1 cellular context compared by ENCODE assay signal in the genomic region with DNA sequence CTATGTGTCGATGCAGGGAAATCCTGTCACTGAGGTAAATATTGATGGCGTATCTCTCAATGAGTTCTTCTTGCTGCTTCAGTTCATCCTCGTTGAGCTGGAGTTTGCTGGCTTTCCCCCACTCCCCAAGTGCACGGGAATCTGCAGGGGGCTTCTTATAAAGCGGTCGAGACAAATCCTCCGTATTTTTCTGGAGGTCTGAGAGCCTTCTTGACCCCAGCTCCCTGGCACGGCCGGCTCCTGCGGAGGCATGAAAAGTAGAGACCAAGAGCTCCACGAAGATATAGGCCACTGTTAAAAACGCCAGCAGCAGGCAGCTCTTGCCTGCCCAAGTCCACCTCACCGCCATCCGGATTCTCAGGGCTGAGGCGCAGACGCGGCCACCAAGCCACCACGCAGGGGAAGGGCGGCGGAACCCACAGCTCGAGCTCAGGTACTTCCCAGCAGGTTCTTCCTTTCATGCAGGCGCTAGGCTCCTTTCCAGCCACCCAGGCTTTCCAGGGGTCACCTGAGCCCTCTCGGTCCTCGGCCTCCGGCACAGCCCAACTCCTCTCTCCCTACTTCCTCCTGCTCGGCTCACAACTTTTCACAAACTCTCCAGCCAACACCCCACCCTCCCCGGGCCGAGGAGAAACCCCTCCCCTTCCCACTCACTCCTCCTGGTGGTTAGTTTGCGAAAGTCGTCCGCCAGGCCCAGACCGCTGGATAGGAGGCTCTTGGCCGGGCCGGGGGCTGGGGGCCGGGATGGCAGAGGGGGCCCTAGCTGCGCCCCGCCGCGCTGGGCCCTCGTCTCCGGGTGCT.
TF ChIP-seq lines count a peak whose summit lies in the region.

A gene (minus strand): TSS at position 596 of the 801 bp plus-strand sequence. CDS start 247 bp downstream, at position 349.

TF ChIP-seq in HepG2, 621 proteins besides CTCF, POLR2A, EP300 and RAD21 (continued from another document):
- TF ChIP-seq ELF3 (CRISPR knock-in tag; IDR thresholded peaks at IDR 0.05) (peak; percentile 76), MIXL1 (CRISPR knock-in tag; IDR thresholded peaks at IDR 0.05) (peak; percentile 42; the same call in 1 of the 2 replicates), ELF1 (CRISPR knock-in tag; IDR thresholded peaks at IDR 0.05) (peak; percentile 49; the same call in 1 of the 2 replicates), TBX3 (IDR thresholded peaks at IDR 0.05; ENCODE audit: borderline replicate concordance) (peak; percentile 16; the same call in 1 of the 2 replicates), ZNF614 (CRISPR knock-in tag; IDR thresholded peaks at IDR 0.05; ENCODE audit: borderline replicate concordance) (peak; percentile 49; the same call in 1 of the 2 replicates), ZNF383 (CRISPR knock-in tag; IDR thresholded peaks at IDR 0.05; ENCODE audit: borderline replicate concordance) (0 out of 2 replicates have a peak, but pooled peaks have one; percentile 21), PHF21A (CRISPR knock-in tag; IDR thresholded peaks at IDR 0.05) (no peak), JUN (CRISPR knock-in tag; IDR thresholded peaks at IDR 0.05) (no peak)
- TF ChIP-seq, protein P1, sequence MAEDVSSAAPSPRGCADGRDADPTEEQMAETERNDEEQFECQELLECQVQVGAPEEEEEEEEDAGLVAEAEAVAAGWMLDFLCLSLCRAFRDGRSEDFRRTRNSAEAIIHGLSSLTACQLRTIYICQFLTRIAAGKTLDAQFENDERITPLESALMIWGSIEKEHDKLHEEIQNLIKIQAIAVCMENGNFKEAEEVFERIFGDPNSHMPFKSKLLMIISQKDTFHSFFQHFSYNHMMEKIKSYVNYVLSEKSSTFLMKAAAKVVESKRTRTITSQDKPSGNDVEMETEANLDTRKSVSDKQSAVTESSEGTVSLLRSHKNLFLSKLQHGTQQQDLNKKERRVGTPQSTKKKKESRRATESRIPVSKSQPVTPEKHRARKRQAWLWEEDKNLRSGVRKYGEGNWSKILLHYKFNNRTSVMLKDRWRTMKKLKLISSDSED (CRISPR knock-in tag; IDR thresholded peaks at IDR 0.05): no peak
- TF ChIP-seq, protein P2, sequence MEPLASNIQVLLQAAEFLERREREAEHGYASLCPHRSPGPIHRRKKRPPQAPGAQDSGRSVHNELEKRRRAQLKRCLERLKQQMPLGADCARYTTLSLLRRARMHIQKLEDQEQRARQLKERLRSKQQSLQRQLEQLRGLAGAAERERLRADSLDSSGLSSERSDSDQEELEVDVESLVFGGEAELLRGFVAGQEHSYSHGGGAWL (CRISPR knock-in tag; IDR thresholded peaks at IDR 0.05): peak; percentile 77
- TF ChIP-seq, protein P3, sequence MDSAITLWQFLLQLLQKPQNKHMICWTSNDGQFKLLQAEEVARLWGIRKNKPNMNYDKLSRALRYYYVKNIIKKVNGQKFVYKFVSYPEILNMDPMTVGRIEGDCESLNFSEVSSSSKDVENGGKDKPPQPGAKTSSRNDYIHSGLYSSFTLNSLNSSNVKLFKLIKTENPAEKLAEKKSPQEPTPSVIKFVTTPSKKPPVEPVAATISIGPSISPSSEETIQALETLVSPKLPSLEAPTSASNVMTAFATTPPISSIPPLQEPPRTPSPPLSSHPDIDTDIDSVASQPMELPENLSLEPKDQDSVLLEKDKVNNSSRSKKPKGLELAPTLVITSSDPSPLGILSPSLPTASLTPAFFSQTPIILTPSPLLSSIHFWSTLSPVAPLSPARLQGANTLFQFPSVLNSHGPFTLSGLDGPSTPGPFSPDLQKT (CRISPR knock-in tag; IDR thresholded peaks at IDR 0.05; ENCODE audit: borderline replicate concordance): no peak
TF ChIP-seq in HepG2: peak in this region for 149.
